ENCODE assay signal across 8 cellular contexts in genomic region chr3:111071257-111072015, GRCh38. TPM values are rescaled to one million over a fixed set of nuclear protein-coding genes. Genes with fewer than 3 reads are reported as not detected.
DNase-seq lines count a peak whose midpoint lies in the region; ATAC-seq and TF ChIP-seq lines count a peak whose summit lies in the region.

NECTIN3 (plus strand) TSS chr3:111071816; CDS start chr3:111072018, 202 bp downstream.

- POLR2A ChIA-PET in CD4-positive, alpha-beta T cell (lab: Charles Lee), result interaction anchor here (1.0 kb wide), 2 partner anchors 475 kb away, joined by 3 read pairs; no protein-coding TSS in a partner anchor

- peak; percentile 71 to 86 (median 81) for DNase-seq in CD4-positive, alpha-beta T cell
- DNase-seq in GM20000 (ENCODE audit: low spot score) (peak; percentile 72), SK-N-MC (ENCODE audit: low read depth, low spot score) (peak; percentile 91), glomerular visceral epithelial cell (ENCODE audit: extremely low spot score) (peak; percentile 97), non-pigmented ciliary epithelial cell (ENCODE audit: low read depth) (peak; percentile 97), stromal cell of bone marrow (ENCODE audit: low read depth) (peak; percentile 93)
- peak; percentile 71 for DNase-seq in activated naive CD8-positive, alpha-beta T cell treated with anti-CD3 and anti-CD28 coated beads, Interleukin-2, amount 50 U/mL, for 16 hours (ENCODE audit: low read depth, low spot score)

- H3K36me3 ChIP-seq in HUES48 (ENCODE audit: control insufficient read depth, insufficient read depth, low read length) (no peaks in the 10 kb centered on the region), SK-N-MC (ENCODE audit: insufficient read depth, low read length) (no peaks in the 10 kb centered on the region)

- peak; percentile 93 for ATAC-seq in CD4-positive, alpha-beta T cell (ENCODE audit: poor library complexity)

- H3K9me3 Mint-ChIP-seq in CD4-positive, alpha-beta T cell, result no peaks in the 10 kb centered on the region

- peak within 1 kb of the TSS; percentile 90 for H3K27ac Mint-ChIP-seq in CD4-positive, alpha-beta T cell

- H3K9ac ChIP-seq in HUES48 (ENCODE audit: low read depth, low read length) (peak within 1 kb of the TSS; percentile 70), SK-N-MC (ENCODE audit: insufficient read length) (peak within 1 kb of the TSS; percentile 73)

- no peak for TF ChIP-seq CTCF in CD4-positive, alpha-beta T cell (IDR thresholded peaks at IDR 0.05)
- TF ChIP-seq CTCF in GM20000 (IDR thresholded peaks at IDR 0.05; ENCODE audit: extremely low read depth, missing control alignments), result no peak

- H3K4me3 Mint-ChIP-seq in CD4-positive, alpha-beta T cell, result peak within 1 kb of the TSS; percentile 97

- peaks cover 35% of the 10 kb centered on the region for H3K27me3 Mint-ChIP-seq in CD4-positive, alpha-beta T cell

- H3K4me1 Mint-ChIP-seq in CD4-positive, alpha-beta T cell (ENCODE audit: low read depth), result peaks cover 44% of the 10 kb centered on the region

- H3K36me3 Mint-ChIP-seq in CD4-positive, alpha-beta T cell (ENCODE audit: low read depth), result peaks cover 13% of the 10 kb centered on the region

- CTCF ChIA-PET in CD4-positive, alpha-beta T cell (lab: Charles Lee), result interaction anchor here (0.8 to 1.0 kb wide), 2 partner anchors 201 to 545 kb away, joined by 3 to 5 read pairs; no protein-coding TSS in a partner anchor

- H3K9me3 ChIP-seq in CD4-positive, alpha-beta T cell (ENCODE audit: control insufficient read depth, low read length), result no peaks in the 10 kb centered on the region
- H3K9me3 ChIP-seq in HUES48 (ENCODE audit: control insufficient read depth, insufficient read depth, low read length) (no peaks in the 10 kb centered on the region), SK-N-MC (ENCODE audit: low read depth, low read length) (no peaks in the 10 kb centered on the region)

- intact Hi-C loops in CD4-positive, alpha-beta T cell (cut with DNase I, micrococcal nuclease), result loop anchor here (2.0 to 10.0 kb wide), 7 partner anchors 263 to 1491 kb away; partner anchors contain the start of genes ABHD10 (in 1 of the 2), ATG3 (in 1 of the 2), CD96 (in 1 of the 2) and SLC35A5 (in 1 of the 2)

- H3K27me3 ChIP-seq in CD4-positive, alpha-beta T cell (ENCODE audit: control insufficient read depth, insufficient read depth, low read length), result peaks cover 18% of the 10 kb centered on the region
- no peaks in the 10 kb centered on the region for H3K27me3 ChIP-seq in HUES48 (ENCODE audit: control insufficient read depth, insufficient read depth, low read length)

- no peak within 1 kb of the TSS for H3K27ac ChIP-seq in CD4-positive, alpha-beta T cell (ENCODE audit: low read depth, low read length)
- H3K27ac ChIP-seq in HUES48 (ENCODE audit: low read depth, low read length) (peak within 1 kb of the TSS; percentile 86), SK-N-MC (peak within 1 kb of the TSS; percentile 83)

- peaks cover 33% of the 10 kb centered on the region for H3K4me1 ChIP-seq in HUES48 (ENCODE audit: control insufficient read depth, insufficient read depth, low read length)

- H3K4me3 ChIP-seq in HUES48 (ENCODE audit: low read depth, low read length) (peak within 1 kb of the TSS; percentile 95), SK-N-MC (peak within 1 kb of the TSS; percentile 81)

RNA-seq across cellular contexts. Expression of gene NECTIN3, which starts in this region (rescaled TPM):
- 1 to 10 TPM; 7.8 to 8.5 TPM for total RNA-seq in CD4-positive, alpha-beta T cell
